Comparison of ENCODE assay signal across 1 cellular context in the genomic region with DNA sequence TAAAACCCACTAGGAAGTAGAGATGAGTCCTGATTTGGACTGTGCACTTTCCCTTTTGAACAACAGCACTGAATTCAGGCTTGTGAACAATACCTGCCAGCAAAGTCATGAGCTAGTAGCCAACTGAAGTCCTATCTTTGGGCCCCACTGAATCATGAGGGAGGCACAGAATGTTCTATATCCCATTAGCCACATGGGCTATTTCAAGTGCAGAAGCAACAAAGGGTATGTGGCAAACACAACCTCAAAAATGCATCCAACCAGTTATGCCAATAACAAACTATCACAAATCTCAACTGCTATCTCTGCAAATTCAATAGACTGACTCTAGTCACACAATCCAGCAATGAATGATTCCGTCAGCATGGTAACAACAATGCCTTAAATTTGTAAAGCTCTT.
TF ChIP-seq lines count a peak whose summit lies in the region.

No MANE protein-coding gene starts in this region.

TF ChIP-seq in GM12891, 5 proteins besides CTCF, POLR2A, EP300 and RAD21 (continued from another document):
- no peak for TF ChIP-seq SPI1 (IDR thresholded peaks at IDR 0.05; ENCODE audit: low read depth, low read length)
TF ChIP-seq in GM12891: peak in this region for 0.
